Comparison of ENCODE assay signal across 8 cellular contexts in the genomic region with DNA sequence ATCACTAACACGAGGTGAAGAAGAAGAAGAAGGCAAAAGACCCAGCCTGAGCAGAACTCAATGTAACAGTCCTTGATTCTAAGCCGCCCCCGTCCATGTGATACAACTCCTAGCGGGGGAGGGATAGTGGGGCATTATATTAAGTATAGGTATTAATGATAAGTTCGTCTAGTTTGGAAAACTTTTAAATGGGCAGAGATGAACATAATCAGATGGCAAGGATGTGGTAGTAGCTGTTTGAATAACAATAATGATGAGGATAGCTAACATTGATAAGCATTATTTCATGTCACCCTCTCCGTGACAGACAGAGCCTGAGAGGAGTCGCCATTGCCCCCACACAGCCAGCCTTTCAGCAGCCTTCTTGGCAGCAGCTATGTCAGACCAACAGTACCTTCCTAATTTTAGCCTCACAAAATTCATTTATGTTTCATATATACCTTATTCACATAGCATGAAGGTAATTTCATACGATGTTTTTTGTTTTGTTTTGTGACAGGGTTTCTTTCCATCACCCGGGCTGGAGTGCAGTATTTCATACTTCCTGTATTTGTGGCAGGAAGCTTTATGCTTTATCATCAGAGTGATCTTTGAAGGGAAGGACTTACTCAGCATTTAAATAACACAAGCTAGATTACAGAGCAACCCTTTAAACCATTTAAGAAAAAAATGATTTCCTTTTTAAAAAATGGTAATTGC.
DNase-seq lines count a peak whose midpoint lies in the region; ATAC-seq, FAIRE-seq and TF ChIP-seq lines count a peak whose summit lies in the region.

No MANE protein-coding gene starts in this region.

- intact Hi-C loops in prostate gland (cut with DNase I) = no loop called here

- H3K9me3 ChIP-seq in GM23248 (ENCODE audit: low read depth) (no peaks in the 10 kb centered on the region), SK-N-MC (ENCODE audit: low read depth, low read length) (no peaks in the 10 kb centered on the region), prostate gland (no peaks in the 10 kb centered on the region)

- in situ Hi-C loops in GM23248 (cut with MboI) = no loop called here

- peaks cover 92% of the 10 kb centered on the region for H3K79me2 ChIP-seq in GM23248 (ENCODE audit: insufficient read depth)

- no peaks in the 10 kb centered on the region for H3K27me3 ChIP-seq in GM23248 (replicated peaks; ENCODE audit: insufficient read depth)
- no peaks in the 10 kb centered on the region for H3K27me3 ChIP-seq in bronchial epithelial cell (ENCODE audit: control insufficient read depth, insufficient read depth, low read length)
- no peaks in the 10 kb centered on the region for H3K27me3 ChIP-seq in prostate gland (replicated peaks; ENCODE audit: insufficient read depth)

- no peaks in the 10 kb centered on the region for H3K9me3 Mint-ChIP-seq in nephron

- H3K4me3 ChIP-seq in GM23248 = 0 out of 2 replicates have a peak overlapping the region, but pooled peaks have one; percentile 23
- H3K4me3 ChIP-seq in SK-N-MC = peak overlapping the region; percentile 72
- no peak overlapping the region for H3K4me3 ChIP-seq in bronchial epithelial cell (ENCODE audit: low read depth, low read length)
- H3K4me3 ChIP-seq in prostate gland = no peak overlapping the region

- TF ChIP-seq CTCF in bronchial epithelial cell (IDR thresholded peaks at IDR 0.05; ENCODE audit: insufficient read depth, low read length, severe bottlenecking) (no peak), nephron (IDR thresholded peaks at IDR 0.05; ENCODE audit: unreplicated experiment in 3 of 3) (no peak), prostate gland (IDR thresholded peaks at IDR 0.05) (no peak)

- H4K20me1 ChIP-seq in GM23248 (ENCODE audit: insufficient read depth) = no peaks in the 10 kb centered on the region

- H3K27ac Mint-ChIP-seq in nephron = peak overlapping the region; percentile 12 to 53 (median 18)

- H3K36me3 ChIP-seq in GM23248 (ENCODE audit: low read depth) = no peaks in the 10 kb centered on the region
- peaks cover 5% of the 10 kb centered on the region; the same call in 1 of the 2 replicates for H3K36me3 ChIP-seq in SK-N-MC (ENCODE audit: insufficient read depth, low read length)
- peaks cover 8% of the 10 kb centered on the region for H3K36me3 ChIP-seq in bronchial epithelial cell (ENCODE audit: control insufficient read depth, insufficient read depth, low read length)
- H3K36me3 ChIP-seq in prostate gland = no peaks in the 10 kb centered on the region

- 66 to 70% methylated on average over 9 of the region's 9 CpGs for WGBS in GM23248 (ENCODE audit: low coverage in 1 of 2, low lambda C conversion rate in 2 of 2, missing lambda C conversion rate in 2 of 2), 2 experiments
- 45% methylated on average over 9 of the region's 9 CpGs for WGBS in prostate gland

- DNase-seq in GM23248 (peak; percentile 74), SK-N-MC (ENCODE audit: low read depth, low spot score) (peak; percentile 37), bronchial epithelial cell (ENCODE audit: low read depth) (peak; percentile 24), prostate gland (ENCODE audit: low spot score) (no peak), GM19238 (ENCODE audit: insufficient read length, low spot score) (no peak)

- peaks cover 50% of the 10 kb centered on the region for H3K4me1 ChIP-seq in GM23248 (ENCODE audit: insufficient read depth)
- peaks cover 17% of the 10 kb centered on the region for H3K4me1 ChIP-seq in prostate gland (replicated peaks)

- H2AFZ ChIP-seq in GM23248 = no peak overlapping the region; the same call in 1 of the 2 replicates

- H3K9me2 ChIP-seq in GM23248 (ENCODE audit: insufficient read depth) = no peaks in the 10 kb centered on the region

- H3K4me2 ChIP-seq in GM23248 (ENCODE audit: unreplicated experiment) = peak overlapping the region; percentile 45

- H3K4me3 Mint-ChIP-seq in nephron = no peak overlapping the region

- no peak for ATAC-seq in GM18502 (IDR thresholded peaks at IDR 0.05; ENCODE audit: poor library complexity, unreplicated experiment)
- ATAC-seq in HG02840 (IDR thresholded peaks at IDR 0.05; ENCODE audit: low FRiP score, unreplicated experiment) = no peak

- H3K4me1 Mint-ChIP-seq in nephron = peaks cover 57% of the 10 kb centered on the region

- H3K27ac ChIP-seq in GM23248 (peak overlapping the region; percentile 81), SK-N-MC (peak overlapping the region; percentile 92), prostate gland (no peak overlapping the region)

- no peak for TF ChIP-seq POLR2A in prostate gland (IDR thresholded peaks at IDR 0.05)

- H3K27me3 Mint-ChIP-seq in nephron (ENCODE audit: low read depth) = no peaks in the 10 kb centered on the region

- FAIRE-seq in bronchial epithelial cell (lab: Jason Lieb, UNC) = no peak

- peak overlapping the region; percentile 74 for H3K9ac ChIP-seq in GM23248
- H3K9ac ChIP-seq in SK-N-MC (ENCODE audit: insufficient read length) = peak overlapping the region; percentile 35

- H3F3A ChIP-seq in GM23248 (ENCODE audit: insufficient read depth) = peaks cover 51% of the 10 kb centered on the region

- H3K36me3 Mint-ChIP-seq in nephron (ENCODE audit: low read depth) = peaks cover 31% of the 10 kb centered on the region

Comparison
In these comparisons a context has a peak if more than half of its experiments do, and no peak if none do; other contexts are left out.
1. DNase-seq: peak in GM23248 (single experiment), SK-N-MC (single experiment) and bronchial epithelial cell (single experiment); none in prostate gland (single experiment) and GM19238 (single experiment).
2. H3K27ac ChIP-seq: peak in GM23248 (single experiment) and SK-N-MC (single experiment); none in prostate gland (0 of 2).
3. H3K4me3 ChIP-seq: peak in GM23248 (single experiment) and SK-N-MC (single experiment); none in bronchial epithelial cell (single experiment) and prostate gland (0 of 2).